In the genomic region with DNA sequence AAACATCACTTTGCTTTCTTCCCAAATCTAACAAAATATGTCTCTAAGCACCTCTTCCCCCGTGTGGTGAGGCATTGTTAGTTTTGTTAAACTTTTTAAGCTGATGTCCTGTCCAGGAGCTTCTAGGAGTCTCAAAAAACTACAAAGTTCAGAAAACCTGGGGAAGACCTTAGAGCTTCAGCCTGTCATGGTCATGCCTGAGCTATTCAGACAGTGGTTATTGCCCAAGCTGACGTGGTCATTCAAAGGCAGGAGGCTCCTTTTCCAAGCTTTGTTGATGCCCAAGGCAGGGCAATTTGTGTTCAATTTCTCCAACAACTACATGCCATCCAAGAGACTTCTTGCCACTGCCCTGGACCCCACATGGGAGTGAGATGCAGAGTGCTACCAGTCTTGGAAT, we compare ENCODE assay signal across 21 cellular contexts. TPM values are rescaled to one million over a fixed set of nuclear protein-coding genes. Genes with fewer than 3 reads are reported as not detected.
"Had no signal": no experiment of that assay in that cellular context is flagged by ENCODE, and none has a peak within 500 bp of the region (broad histone marks: within the 10 kb centered on the region; RNA-seq: fewer than 3 reads in every experiment).

No MANE protein-coding gene starts in this region.

- ATAC-seq: effector memory CD8-positive, alpha-beta T cell; gastroesophageal sphincter; left lobe of liver; mucosa of descending colon; natural killer cell had no signal

- H3K36me3 ChIP-seq: esophagus squamous epithelium, gastroesophageal sphincter, prostate gland, stomach had no signal

- H2AFZ ChIP-seq: parathyroid adenoma had no signal

- H3K36me3 Mint-ChIP-seq: natural killer cell had no signal

- H3K4me1 Mint-ChIP-seq: natural killer cell had no signal

- H3K9me3 ChIP-seq: esophagus squamous epithelium, gastroesophageal sphincter, mucosa of descending colon, prostate gland, stomach had no signal

- H3K27ac ChIP-seq: epithelial cell of prostate, esophagus squamous epithelium, gastroesophageal sphincter, parathyroid adenoma, prostate gland had no signal

- H3K4me3 ChIP-seq: esophagus squamous epithelium, gastroesophageal sphincter, mucosa of descending colon, prostate gland, stomach had no signal

- H3K9ac ChIP-seq: parathyroid adenoma had no signal

- H3K27me3 ChIP-seq: esophagus squamous epithelium, stomach had no signal

- FAIRE-seq: small intestine had no signal

- H3K9me3 Mint-ChIP-seq: effector memory CD8-positive, alpha-beta T cell; natural killer cell; neural crest cell had no signal

- H3K79me2 ChIP-seq: parathyroid adenoma had no signal

- H3K4me1 ChIP-seq: gastroesophageal sphincter, parathyroid adenoma, prostate gland had no signal

- H3K27ac Mint-ChIP-seq: effector memory CD8-positive, alpha-beta T cell; natural killer cell had no signal

- DNase-seq: effector memory CD8-positive, alpha-beta T cell; esophagus squamous epithelium; foreskin fibroblast; glutamatergic neuron; islet precursor cell; mucosa of descending colon; natural killer cell; nucleus accumbens; small intestine; stimulated activated CD4-positive, alpha-beta T cell treated with anti-CD3 and anti-CD28 coated beads, Interleukin-12 subunit alpha, Interleukin-12 subunit beta, amount 100 ng/mL, for 4 hours; stimulated activated naive CD4-positive, alpha-beta T cell; stomach; substantia nigra; trophoblast cell had no signal

- H3K4me3 Mint-ChIP-seq: effector memory CD8-positive, alpha-beta T cell; natural killer cell; neural crest cell had no signal

RNA-seq across cellular contexts. Expression of a gene that starts 5.8 kb away (rescaled TPM):
- total RNA-seq: myocyte had no signal
